In genomic region chr18:26685438-26686173, GRCh38 we compare ENCODE assay signal across 1 cellular context.
A peak's percentile ranks its signal among the peaks of the same experiment; 100 is the strongest.
TF ChIP-seq lines count a peak whose summit lies in the region.

No MANE protein-coding gene starts in this region.

TF ChIP-seq in GM12878, 131 proteins besides CTCF, POLR2A, EP300 and RAD21:
- TF ChIP-seq ZBTB4 (CRISPR knock-in tag; IDR thresholded peaks at IDR 0.05) (no peak), HDAC6 (IDR thresholded peaks at IDR 0.05; ENCODE audit: unreplicated experiment) (no peak), PBX3 (IDR thresholded peaks at IDR 0.05; ENCODE audit: insufficient replicate concordance, low read depth, low read length) (no peak), IKZF1 (conservative IDR thresholded peaks at IDR 0.05) (0 out of 2 replicates have a peak, but pooled peaks have one; percentile 25), MEF2B (IDR thresholded peaks at IDR 0.05; ENCODE audit: partially characterized antibody, poor library complexity, severe bottlenecking) (peak; percentile 26)
